Comparison of ENCODE assay signal across 33 cellular contexts in genomic region chrX:139178980-139179379, GRCh38.
"Had no signal": no experiment of that assay in that cellular context is flagged by ENCODE, and none has a peak within 500 bp of the region (broad histone marks: within the 10 kb centered on the region; RNA-seq: fewer than 3 reads in every experiment).

No MANE protein-coding gene starts in this region.

- H3K9me3 ChIP-seq: adrenal gland, ascending aorta, body of pancreas, breast epithelium had no signal

- DNase-seq: activated effector memory CD4-positive, alpha-beta T cell treated with anti-CD3 and anti-CD28 coated beads, Interleukin-2, amount 50 U/mL, for 16 hours; activated effector memory CD4-positive, alpha-beta T cell treated with Interleukin-2 at 50 U/mL for 16 hours; activated gamma-delta T cell; activated gamma-delta T cell treated with Interleukin-2 at 50 U/mL for 16 hours; activated naive CD4-positive, alpha-beta T cell; activated naive CD4-positive, alpha-beta T cell treated with anti-CD3 and anti-CD28 coated beads for 36 hours; activated naive CD4-positive, alpha-beta T cell treated with anti-CD3 and anti-CD28 coated beads, Interleukin-2, amount 10 ng/mL, durations not matched to agents 7 days and 5 days; activated naive CD4-positive, alpha-beta T cell treated with anti-CD3 and anti-CD28 coated beads, Interleukin-2, amount 50 U/mL, for 16 hours; activated naive CD4-positive, alpha-beta T cell treated with Interleukin-2 at 50 U/mL for 16 hours; activated naive CD8-positive, alpha-beta T cell treated with anti-CD3 and anti-CD28 coated beads for 36 hours; activated naive CD8-positive, alpha-beta T cell treated with anti-CD3 and anti-CD28 coated beads, Interleukin-2, amount 10 ng/mL, durations not matched to agents 7 days and 5 days; activated naive CD8-positive, alpha-beta T cell treated with anti-CD3 and anti-CD28 coated beads, Interleukin-2, amount 50 U/mL, for 24 hours; activated T-cell treated with anti-CD3 and anti-CD28 coated beads, Interleukin-2, amount 50 U/mL, for 1 hour; activated T-cell treated with anti-CD3 and anti-CD28 coated beads, Interleukin-2, amount 50 U/mL, for 24 hours; activated T-cell treated with anti-CD3 and anti-CD28 coated beads, Interleukin-2, amount 50 U/mL, for 4 hours; activated T-cell treated with anti-CD3 and anti-CD28 coated beads, Interleukin-2, amount 50 U/mL, for 48 hours; activated T-cell treated with anti-CD3 and anti-CD28 coated beads, Interleukin-2, amount 50 U/mL, for 72 hours; adrenal gland; amniotic stem cell; amygdala; anterior cingulate cortex; aorta; body of pancreas; brain microvascular endothelial cell; caudate nucleus; central memory CD4-positive, alpha-beta T cell; cerebellar nuclear complex had no signal

- H3K36me3 ChIP-seq: adrenal gland, ascending aorta, brain microvascular endothelial cell, breast epithelium, cardiac muscle cell had no signal

- H3K4me1 ChIP-seq: adrenal gland, ascending aorta, body of pancreas, breast epithelium had no signal

- H3K27me3 ChIP-seq: ascending aorta, body of pancreas, brain microvascular endothelial cell, cardiac muscle cell had no signal

- H3K27ac ChIP-seq: adrenal gland, ascending aorta, body of pancreas, brain microvascular endothelial cell, breast epithelium, cardiac muscle cell had no signal

- ATAC-seq: activated naive CD4-positive, alpha-beta T cell treated with anti-CD3 and anti-CD28 coated beads, Interleukin-2, amount 50 U/mL, for 72 hours; activated naive CD8-positive, alpha-beta T cell treated with anti-CD3 and anti-CD28 coated beads, Interleukin-2, amount 50 U/mL, for 24 hours; activated T-cell treated with anti-CD3 and anti-CD28 coated beads, Interleukin-2, amount 50 U/mL, for 4 hours; activated T-cell treated with anti-CD3 and anti-CD28 coated beads, Interleukin-2, amount 50 U/mL, for 72 hours; activated T-helper 17 cell treated with anti-CD3 and anti-CD28 coated beads, Interleukin-2, amount 50 U/mL, for 72 hours; body of pancreas had no signal

- H3K4me3 ChIP-seq: adrenal gland, ascending aorta, body of pancreas, breast epithelium, cardiac muscle cell had no signal

- FAIRE-seq: bronchial epithelial cell had no signal
